Comparison of ENCODE assay signal across 3 cellular contexts in the genomic region with DNA sequence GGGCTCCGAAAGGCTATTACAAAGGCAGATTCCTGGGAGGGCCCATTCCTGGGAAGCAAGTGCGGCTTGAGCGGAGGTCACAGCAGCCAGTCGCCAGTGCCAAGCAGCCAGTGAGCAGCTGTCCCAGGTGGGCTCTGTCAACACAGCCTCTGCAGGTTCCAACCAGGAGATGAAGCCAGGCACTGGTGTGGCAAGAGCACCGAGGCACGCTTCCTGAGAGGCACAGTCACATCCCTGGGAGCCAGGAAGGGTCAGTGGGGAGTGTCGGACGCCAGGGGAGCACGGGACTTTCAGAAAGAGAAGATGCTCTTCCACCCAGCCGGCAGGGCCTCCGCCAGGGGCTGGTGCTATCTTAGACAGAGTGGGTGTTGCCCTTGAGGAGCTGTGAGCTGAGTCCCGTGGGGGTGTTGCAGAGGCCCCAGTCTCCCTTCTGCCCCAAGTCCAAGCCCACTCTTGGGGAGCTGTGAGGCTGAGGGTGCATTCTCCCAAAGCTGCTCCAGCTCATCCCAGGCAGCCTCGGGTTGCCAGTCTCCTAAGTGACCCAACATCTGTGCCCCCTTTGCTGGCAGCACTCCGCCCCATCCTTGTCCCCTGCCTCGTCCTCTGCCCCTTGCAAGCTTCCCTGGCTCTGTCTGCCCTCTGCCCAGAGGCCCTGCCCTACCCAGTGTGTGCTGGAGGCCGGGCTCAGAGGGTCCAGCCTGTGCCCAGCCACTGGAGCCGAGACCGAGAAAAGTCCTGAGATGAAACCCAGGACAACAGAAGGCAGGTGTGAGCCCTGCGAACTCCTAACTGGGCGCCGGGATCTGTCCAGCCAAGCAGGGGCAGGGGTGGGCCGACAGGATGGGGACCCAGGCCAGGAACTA.
TF ChIP-seq lines count a peak whose summit lies in the region.

No MANE protein-coding gene starts in this region.

TF ChIP-seq in HEK293, 187 proteins besides CTCF, POLR2A, EP300 and RAD21:
- TF ChIP-seq, protein P1, sequence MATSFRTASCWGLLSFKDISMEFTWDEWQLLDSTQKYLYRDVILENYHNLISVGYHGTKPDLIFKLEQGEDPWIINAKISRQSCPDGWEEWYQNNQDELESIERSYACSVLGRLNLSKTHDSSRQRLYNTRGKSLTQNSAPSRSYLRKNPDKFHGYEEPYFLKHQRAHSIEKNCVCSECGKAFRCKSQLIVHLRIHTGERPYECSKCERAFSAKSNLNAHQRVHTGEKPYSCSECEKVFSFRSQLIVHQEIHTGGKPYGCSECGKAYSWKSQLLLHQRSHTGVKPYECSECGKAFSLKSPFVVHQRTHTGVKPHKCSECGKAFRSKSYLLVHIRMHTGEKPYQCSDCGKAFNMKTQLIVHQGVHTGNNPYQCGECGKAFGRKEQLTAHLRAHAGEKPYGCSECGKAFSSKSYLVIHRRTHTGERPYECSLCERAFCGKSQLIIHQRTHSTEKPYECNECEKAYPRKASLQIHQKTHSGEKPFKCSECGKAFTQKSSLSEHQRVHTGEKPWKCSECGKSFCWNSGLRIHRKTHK (tag by site-specific recombination; IDR thresholded peaks at IDR 0.05): no peak
- TF ChIP-seq ZNF10 (tag by site-specific recombination; IDR thresholded peaks at IDR 0.05): peak; percentile 69; the same call in 1 of the 2 replicates

TF ChIP-seq in H1, 55 proteins besides CTCF, POLR2A, EP300 and RAD21:
- TF ChIP-seq BCL11A (IDR thresholded peaks at IDR 0.05; ENCODE audit: low read depth in 2 of 2, low read length in 2 of 2) (no peak), SP2 (IDR thresholded peaks at IDR 0.05; ENCODE audit: low read length) (no peak), SP4 (IDR thresholded peaks at IDR 0.05; ENCODE audit: low read length) (no peak), POLR2AphosphoS5 (IDR thresholded peaks at IDR 0.05; ENCODE audit: low read depth, low read length) (peak; percentile 79)

TF ChIP-seq in SK-N-SH treated with all-trans-retinoic acid at 6 μM for 48 hours, 23 proteins besides CTCF, POLR2A, EP300 and RAD21:
- TF ChIP-seq ARNTL (CRISPR knock-in tag; IDR thresholded peaks at IDR 0.05; ENCODE audit: borderline replicate concordance, low read depth) (no peak), SNAI2 (CRISPR knock-in tag; IDR thresholded peaks at IDR 0.05) (no peak), CREB5 (CRISPR knock-in tag; IDR thresholded peaks at IDR 0.05; ENCODE audit: low read depth) (no peak), OSR1 (CRISPR knock-in tag; IDR thresholded peaks at IDR 0.05) (no peak)
